Comparison of ENCODE assay signal across 12 cellular contexts in genomic region chr9:38036359-38037084, GRCh38. TPM values are rescaled to one million over a fixed set of nuclear protein-coding genes. Genes with fewer than 3 reads are reported as not detected.
A peak's percentile ranks its signal among the peaks of the same experiment; 100 is the strongest.
DNase-seq lines count a peak whose midpoint lies in the region; ATAC-seq, FAIRE-seq and TF ChIP-seq lines count a peak whose summit lies in the region.
"Had no signal": no experiment of that assay in that cellular context is flagged by ENCODE, and none has a peak within 500 bp of the region (broad histone marks: within the 10 kb centered on the region; RNA-seq: fewer than 3 reads in every experiment).

No MANE protein-coding gene starts in this region.

- peak overlapping the region; percentile 90 for H3K27ac ChIP-seq in Karpas-422 (ENCODE audit: low read length)
- no peak overlapping the region for H3K27ac ChIP-seq in K562 (ENCODE audit: extremely low read depth, low read depth, low read length)
- peak overlapping the region; percentile 82 for H3K27ac ChIP-seq in keratinocyte (ENCODE audit: control insufficient read depth, insufficient read depth, low read length)
- peak overlapping the region; percentile 21 to 59 for H3K27ac ChIP-seq in tibial artery
- no peak overlapping the region for H3K27ac ChIP-seq in Peyer's patch

- no peak overlapping the region for H3K4me3 Mint-ChIP-seq in activated CD8-positive, alpha-beta memory T cell treated with anti-CD3 and anti-CD28 coated beads, Interleukin-2, amount 10 ng/mL, durations not matched to agents 7 days and 5 days
- H3K4me3 Mint-ChIP-seq: activated T-cell treated with anti-CD3 and anti-CD28 coated beads, Interleukin-2, amount 50 U/mL, for 24 hours had no signal

- H3K36me3 ChIP-seq in Karpas-422 (ENCODE audit: insufficient read depth, low read length) (no peaks in the 10 kb centered on the region), K562 (ENCODE audit: control insufficient read depth, insufficient read depth, low read length) (no peaks in the 10 kb centered on the region), keratinocyte (ENCODE audit: control insufficient read depth in 2 of 2, extremely low read depth in 1 of 2, insufficient read depth in 2 of 2, low read length in 2 of 2) (no peaks in the 10 kb centered on the region), tibial artery (no peaks in the 10 kb centered on the region), Peyer's patch (no peaks in the 10 kb centered on the region)
- H3K36me3 ChIP-seq: heart right ventricle had no signal

- no peak overlapping the region for H3K27ac Mint-ChIP-seq in activated CD8-positive, alpha-beta memory T cell treated with anti-CD3 and anti-CD28 coated beads, Interleukin-2, amount 10 ng/mL, durations not matched to agents 7 days and 5 days
- H3K27ac Mint-ChIP-seq: activated T-cell treated with anti-CD3 and anti-CD28 coated beads, Interleukin-2, amount 50 U/mL, for 24 hours had no signal

- TF ChIP-seq EP300 in K562 (IDR thresholded peaks at IDR 0.05; ENCODE audit: low read length) = 0 out of 2 replicates have a peak, but pooled peaks have one; percentile 8

- FAIRE-seq in K562 (lab: Jason Lieb, UNC) = peak; percentile 40
- peak; percentile 51 for FAIRE-seq in keratinocyte (lab: Jason Lieb, UNC)

- POLR2A ChIA-PET in K562 (lab: Yijun Ruan, JAX) = interaction anchor here (0.8 to 1.7 kb wide), 5 partner anchors 9 to 26 kb away, joined by 3 to 4 read pairs (median 4); no protein-coding TSS in a partner anchor

- TF ChIP-seq POLR2A in K562 (conservative IDR thresholded peaks at IDR 0.05) (no peak), Peyer's patch (IDR thresholded peaks at IDR 0.05) (no peak)

- H3K9me2 ChIP-seq in Karpas-422 (replicated peaks; ENCODE audit: insufficient read depth, low read length) = no peaks in the 10 kb centered on the region

- H3K9me3 ChIP-seq in Karpas-422 (ENCODE audit: low read length) (no peaks in the 10 kb centered on the region), K562 (replicated peaks; ENCODE audit: control insufficient read depth, insufficient read depth, low read depth, low read length) (no peaks in the 10 kb centered on the region), keratinocyte (ENCODE audit: control insufficient read depth, low read depth, low read length) (no peaks in the 10 kb centered on the region), tibial artery (no peaks in the 10 kb centered on the region), Peyer's patch (no peaks in the 10 kb centered on the region)
- H3K9me3 ChIP-seq: heart right ventricle had no signal

- no TSS peak for BruUV-seq in K562 (replicated peaks; lab: Mats Ljungman, UMichigan)

- no peaks in the 10 kb centered on the region for H3K36me3 Mint-ChIP-seq in activated CD8-positive, alpha-beta memory T cell treated with anti-CD3 and anti-CD28 coated beads, Interleukin-2, amount 10 ng/mL, durations not matched to agents 7 days and 5 days

- 0 out of 4 replicates have a peak, but pooled peaks of 1 of the 2 experiments have one; percentile 6 for TF ChIP-seq RAD21 in K562 (CRISPR knock-in tag; conservative IDR thresholded peaks at IDR 0.05 in 1 of 2, IDR thresholded peaks at IDR 0.05 in 1 of 2)

- dilution Hi-C loops in keratinocyte (cut with MboI; ENCODE audit: extremely low pct_ligation_motif_present, low sequenced_read_pairs) = no loop called here

- no peaks in the 10 kb centered on the region for H3K9me1 ChIP-seq in K562 (ENCODE audit: control insufficient read depth, insufficient read depth, low read length)
- peaks cover 11% of the 10 kb centered on the region for H3K9me1 ChIP-seq in keratinocyte (ENCODE audit: control insufficient read depth, extremely low read depth, insufficient read depth, low read length)

- in situ Hi-C loops in K562 (cut with MboI) = no loop called here

- 36% methylated on average over 12 of the region's 12 CpGs for WGBS in K562 (ENCODE audit: insufficient coverage, low coverage, missing lambda C conversion rate)

- H3K27me3 ChIP-seq in Karpas-422 (ENCODE audit: low read length) (no peaks in the 10 kb centered on the region), K562 (ENCODE audit: control insufficient read depth in 2 of 2, insufficient read depth in 2 of 2, low read length in 2 of 2) (no peaks in the 10 kb centered on the region), keratinocyte (ENCODE audit: control insufficient read depth, extremely low read depth, insufficient read depth, low read length) (no peaks in the 10 kb centered on the region), tibial artery (no peaks in the 10 kb centered on the region), Peyer's patch (no peaks in the 10 kb centered on the region)
- H3K27me3 ChIP-seq: heart right ventricle had no signal

- peaks cover 92% of the 10 kb centered on the region for H3K79me2 ChIP-seq in Karpas-422 (ENCODE audit: low read length)
- H3K79me2 ChIP-seq in K562 (ENCODE audit: control insufficient read depth, insufficient read depth, low read length) = peaks cover 57% of the 10 kb centered on the region
- peaks cover 86% of the 10 kb centered on the region for H3K79me2 ChIP-seq in keratinocyte (ENCODE audit: control insufficient read depth, insufficient read depth, low read length)

- peaks cover 100% of the 10 kb centered on the region for H3K4me1 ChIP-seq in Karpas-422 (ENCODE audit: low read length)
- H3K4me1 ChIP-seq in K562 (replicated peaks in 1 of 2; ENCODE audit: control insufficient read depth in 2 of 2, insufficient read depth in 2 of 2, low read length in 2 of 2) = peaks cover 52 to 57% of the 10 kb centered on the region in 2 experiments
- peaks cover 92% of the 10 kb centered on the region for H3K4me1 ChIP-seq in keratinocyte (ENCODE audit: control insufficient read depth, extremely low read depth, insufficient read depth, low read length)
- peaks cover 0 to 66% (median 46%) of the 10 kb centered on the region in 4 donors for H3K4me1 ChIP-seq in tibial artery
- peaks cover 0 to 40% (median 3%) of the 10 kb centered on the region in 4 donors for H3K4me1 ChIP-seq in Peyer's patch

- CTCF ChIA-PET in K562 (lab: Yijun Ruan, JAX; ENCODE audit: low intra/inter-chr PET ratio) = no interaction called here
- CTCF ChIA-PET in activated CD8-positive, alpha-beta memory T cell treated with anti-CD3 and anti-CD28 coated beads, Interleukin-2, amount 10 ng/mL, durations not matched to agents 7 days and 5 days (lab: Charles Lee) = interaction anchor here (0.8 to 1.2 kb wide), 2 partner anchors 123 to 134 kb away, joined by 3 read pairs; no protein-coding TSS in a partner anchor

- no peaks in the 10 kb centered on the region for H3K9me3 Mint-ChIP-seq in activated CD8-positive, alpha-beta memory T cell treated with anti-CD3 and anti-CD28 coated beads, Interleukin-2, amount 10 ng/mL, durations not matched to agents 7 days and 5 days (ENCODE audit: low read depth)
- H3K9me3 Mint-ChIP-seq: activated T-cell treated with anti-CD3 and anti-CD28 coated beads, Interleukin-2, amount 50 U/mL, for 24 hours had no signal

- TF ChIP-seq CTCF in K562 (IDR thresholded peaks at IDR 0.05 in 2 of 3, conservative IDR thresholded peaks at IDR 0.05 in 1 of 3; ENCODE audit: insufficient read depth in 2 of 3, low read depth in 1 of 3, low read length in 3 of 3) (no peak), keratinocyte (optimal IDR thresholded peaks at IDR 0.05 in 1 of 3, IDR thresholded peaks at IDR 0.05 in 1 of 3, conservative IDR thresholded peaks at IDR 0.05 in 1 of 3; ENCODE audit: extremely low read depth in 1 of 3, insufficient read depth in 2 of 3, low read length in 3 of 3) (no peak), tibial artery (IDR thresholded peaks at IDR 0.05) (no peak), Peyer's patch (IDR thresholded peaks at IDR 0.05) (no peak)

- no peaks in the 10 kb centered on the region for H3K27me3 Mint-ChIP-seq in activated CD8-positive, alpha-beta memory T cell treated with anti-CD3 and anti-CD28 coated beads, Interleukin-2, amount 10 ng/mL, durations not matched to agents 7 days and 5 days
- H3K27me3 Mint-ChIP-seq: activated T-cell treated with anti-CD3 and anti-CD28 coated beads, Interleukin-2, amount 50 U/mL, for 24 hours had no signal

- H3K4me3 ChIP-seq in Karpas-422 (ENCODE audit: low read length) (no peak overlapping the region), K562 (no peak overlapping the region), keratinocyte (ENCODE audit: control insufficient read depth in 2 of 3, extremely low read depth in 1 of 3, insufficient read depth in 2 of 3, low read depth in 1 of 3, low read length in 3 of 3) (peak overlapping the region in 2 of 3 experiments; percentile 26), tibial artery (no peak overlapping the region), Peyer's patch (no peak overlapping the region)
- H3K4me3 ChIP-seq: heart right ventricle had no signal

- no peak for DNase-seq in Karpas-422
- DNase-seq in K562 (ENCODE audit: extremely low read depth in 1 of 4, low spot score in 3 of 4) = peak; percentile 43 to 77 (median 62)
- peak; percentile 54 for DNase-seq in keratinocyte (ENCODE audit: low read depth, low spot score)
- DNase-seq in tibial artery = peak; percentile 75 to 91
- DNase-seq in activated CD8-positive, alpha-beta memory T cell treated with anti-CD3 and anti-CD28 coated beads, Interleukin-2, amount 10 ng/mL, durations not matched to agents 7 days and 5 days = no peak
- no peak for DNase-seq in Peyer's patch
- DNase-seq: activated T-cell treated with anti-CD3 and anti-CD28 coated beads, Interleukin-2, amount 50 U/mL, for 24 hours; DMS79; heart right ventricle; NCI-H2107 had no signal

- H3K9ac ChIP-seq in Karpas-422 (ENCODE audit: low read length) (peak overlapping the region; percentile 73), K562 (ENCODE audit: insufficient read depth in 1 of 2, low read depth in 2 of 2, low read length in 2 of 2) (peak overlapping the region in 1 of 2 experiments; percentile 53; a peak in 1 of 4 replicates), keratinocyte (ENCODE audit: control insufficient read depth, extremely low read depth, insufficient read depth, low read length) (peak overlapping the region; percentile 56)

- H2AFZ ChIP-seq in Karpas-422 (ENCODE audit: low read length) = no peak overlapping the region
- no peak overlapping the region for H2AFZ ChIP-seq in K562 (ENCODE audit: low read depth, low read length)
- H2AFZ ChIP-seq in keratinocyte (ENCODE audit: control insufficient read depth, low read length) = no peak overlapping the region

- no peaks in the 10 kb centered on the region for H3K4me1 Mint-ChIP-seq in activated CD8-positive, alpha-beta memory T cell treated with anti-CD3 and anti-CD28 coated beads, Interleukin-2, amount 10 ng/mL, durations not matched to agents 7 days and 5 days

- intact Hi-C loops in K562 (cut with micrococcal nuclease) = no loop called here
- intact Hi-C loops in tibial artery (cut with DNase I; ENCODE audit: low total_unique reads) = no loop called here

- H4K20me1 ChIP-seq in Karpas-422 (ENCODE audit: insufficient read depth, low read depth, low read length) (no peaks in the 10 kb centered on the region), K562 (replicated peaks; ENCODE audit: control insufficient read depth, insufficient read depth, low read length) (no peaks in the 10 kb centered on the region; the same call in 1 of the 2 replicates), keratinocyte (ENCODE audit: control insufficient read depth, extremely low read depth, insufficient read depth, low read length) (no peaks in the 10 kb centered on the region)

- H3K4me2 ChIP-seq in Karpas-422 (ENCODE audit: low read depth, low read length, poor library complexity, severe bottlenecking) (peak overlapping the region; percentile 70), K562 (ENCODE audit: insufficient read depth, low read length) (no peak overlapping the region), keratinocyte (ENCODE audit: control insufficient read depth, extremely low read depth, insufficient read depth, low read depth, low read length) (peak overlapping the region; percentile 76)

- peak; percentile 4; the same call in 2 of the 3 replicates for ATAC-seq in K562
- ATAC-seq in HG03354 (IDR thresholded peaks at IDR 0.05; ENCODE audit: poor library complexity, severe bottlenecking, unreplicated experiment) = no peak
- ATAC-seq in activated CD8-positive, alpha-beta memory T cell treated with anti-CD3 and anti-CD28 coated beads, Interleukin-2, amount 10 ng/mL, durations not matched to agents 7 days and 5 days = no peak
- ATAC-seq in HG03520 (IDR thresholded peaks at IDR 0.05; ENCODE audit: unreplicated experiment) = no peak

RNA-seq across cellular contexts. Expression of gene SHB, which starts 32.5 kb away (rescaled TPM):
- total RNA-seq in Karpas-422 (2014; rRNA removed; shearing (Covaris generic); ENCODE audit: low replicate concordance) = 27.1 and 42.8 TPM in 2 replicates
- 6.5 and 13.7 TPM in 2 replicates for total RNA-seq in K562 (2011; cell fraction: chromatin; rRNA removed; ENCODE audit: low replicate concordance)
- total RNA-seq in K562 (2011; cell fraction: nucleolus; rRNA removed) = 10.4 and 10.7 TPM in 2 replicates
- 6.3 and 8.7 TPM in 2 replicates for total RNA-seq in K562 (2011; cell fraction: nucleoplasm; rRNA removed)
- total RNA-seq in K562 (2014; rRNA removed) (11.7 and 12.8 TPM in 2 replicates), K562 (2014; rRNA removed; fragmentation: Illumina TruSeq; extraction: Trizol) (3.8 and 4.0 TPM in 2 replicates), K562 (2015; rRNA removed; fragmentation: Illumina TruSeq; extraction: Trizol) (5.1 and 5.3 TPM in 2 replicates), K562 (2021) (15.4 and 16.0 TPM in 2 replicates), Peyer's patch (10 to 100 TPM; 14.5 to 31.1 (median 25.6) TPM)
- polyA plus RNA-seq in K562 (2011; rRNA removed) (3.4 and 5.1 TPM in 2 replicates), K562 (2014; fragmentation: Illumina TruSeq; extraction: Trizol) (9.6 TPM in 2 replicates), K562 (2014; fragmentation: Nextera tagmentation; extraction: Ambion mirVana) (1 to 10 TPM in 1 of 2 experiments, under 1 TPM in 1; 0.78 to 1.0 TPM), K562 (2014; rRNA removed) (6.0 and 7.5 TPM in 2 replicates), keratinocyte (9.4 to 18.0 TPM (median 10.9 TPM) in 3 replicates)
- polyA plus RNA-seq in K562 (2011; cell fraction: cytosol; rRNA removed) = 4.1 and 8.5 TPM in 2 replicates
- polyA plus RNA-seq in K562 (2011; cell fraction: nucleus; rRNA removed) = 4.9 and 8.5 TPM in 2 replicates
- 8.2 and 8.9 TPM in 2 replicates for polyA plus RNA-seq in K562 (2012)
- polyA minus RNA-seq in K562 (2011; rRNA and poly(A)+ RNA removed) = 4.6 and 5.7 TPM in 2 replicates
- polyA minus RNA-seq in K562 (2011; cell fraction: cytosol; rRNA and poly(A)+ RNA removed) = 7.4 and 12.6 TPM in 2 replicates
- polyA minus RNA-seq in K562 (2011; cell fraction: nucleus; rRNA and poly(A)+ RNA removed) = 6.3 and 6.4 TPM in 2 replicates
- 10.8 TPM for polyA plus RNA-seq in keratinocyte (2011; ENCODE audit: low read depth)
- polyA plus RNA-seq in keratinocyte (2011; cell fraction: cytosol; rRNA removed) = 9.2 and 13.0 TPM in 2 replicates
- polyA plus RNA-seq in keratinocyte (2011; cell fraction: nucleus; rRNA removed) = 12.5 and 15.5 TPM in 2 replicates
- polyA plus RNA-seq in keratinocyte (2012; ENCODE audit: low replicate concordance) = 19.8 and 20.4 TPM in 2 replicates
- polyA minus RNA-seq in keratinocyte = 11.6 to 24.3 TPM (median 12.2 TPM) in 3 replicates
- 17.5 TPM for polyA minus RNA-seq in keratinocyte (2011; cell fraction: cytosol; rRNA and poly(A)+ RNA removed)
- polyA minus RNA-seq in keratinocyte (2011; cell fraction: nucleus; rRNA and poly(A)+ RNA removed) = 17.8 and 18.4 TPM in 2 replicates
- 1 to 10 TPM in 1 of 2 experiments, under 1 TPM in 1; 0.23 to 1.1 TPM for total RNA-seq in activated CD8-positive, alpha-beta memory T cell treated with anti-CD3 and anti-CD28 coated beads, Interleukin-2, amount 10 ng/mL, durations not matched to agents 7 days and 5 days

Comparison
In these comparisons a context has a peak if more than half of its experiments do, and no peak if none do; other contexts are left out.
1. DNase-seq: peak in K562 (4 of 4), keratinocyte (single experiment) and tibial artery (2 of 2); none in Karpas-422 (single experiment), activated CD8-positive, alpha-beta memory T cell treated with anti-CD3 and anti-CD28 coated beads, Interleukin-2, amount 10 ng/mL, durations not matched to agents 7 days and 5 days (single experiment) and Peyer's patch (0 of 3).
2. H3K27ac ChIP-seq: peak in Karpas-422 (single experiment), keratinocyte (single experiment) and tibial artery (2 of 2); none in K562 (single experiment) and Peyer's patch (0 of 4).
3. H3K4me3 ChIP-seq: peak in keratinocyte (2 of 3); none in Karpas-422 (single experiment), K562 (single experiment), tibial artery (0 of 2) and Peyer's patch (0 of 4).